ENCODE assay signal across 2 cellular contexts in the genomic region with DNA sequence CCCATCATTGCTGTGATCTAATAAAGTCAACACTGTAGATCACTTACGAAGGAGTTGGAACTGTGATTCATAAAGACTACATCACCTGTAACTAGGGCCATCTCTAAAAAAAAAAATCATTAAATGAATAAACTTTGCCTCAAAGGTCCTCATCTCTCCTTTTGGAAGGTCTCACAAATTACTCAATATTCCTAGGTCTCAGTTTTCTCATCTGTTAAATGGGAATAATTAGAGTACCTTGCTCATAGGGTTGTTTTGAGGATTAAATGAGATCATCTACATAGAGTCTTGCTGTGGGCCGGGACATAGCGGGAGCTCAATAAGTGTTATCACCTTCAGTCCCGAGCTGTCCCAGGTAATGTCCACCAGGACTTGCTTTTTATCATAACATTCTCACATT.
A peak's percentile ranks its signal among the peaks of the same experiment; 100 is the strongest.
TF ChIP-seq lines count a peak whose summit lies in the region.

No MANE protein-coding gene starts in this region.

TF ChIP-seq in HepG2, 621 proteins besides CTCF, POLR2A, EP300 and RAD21 (continued from another document):
- TF ChIP-seq, protein P1, sequence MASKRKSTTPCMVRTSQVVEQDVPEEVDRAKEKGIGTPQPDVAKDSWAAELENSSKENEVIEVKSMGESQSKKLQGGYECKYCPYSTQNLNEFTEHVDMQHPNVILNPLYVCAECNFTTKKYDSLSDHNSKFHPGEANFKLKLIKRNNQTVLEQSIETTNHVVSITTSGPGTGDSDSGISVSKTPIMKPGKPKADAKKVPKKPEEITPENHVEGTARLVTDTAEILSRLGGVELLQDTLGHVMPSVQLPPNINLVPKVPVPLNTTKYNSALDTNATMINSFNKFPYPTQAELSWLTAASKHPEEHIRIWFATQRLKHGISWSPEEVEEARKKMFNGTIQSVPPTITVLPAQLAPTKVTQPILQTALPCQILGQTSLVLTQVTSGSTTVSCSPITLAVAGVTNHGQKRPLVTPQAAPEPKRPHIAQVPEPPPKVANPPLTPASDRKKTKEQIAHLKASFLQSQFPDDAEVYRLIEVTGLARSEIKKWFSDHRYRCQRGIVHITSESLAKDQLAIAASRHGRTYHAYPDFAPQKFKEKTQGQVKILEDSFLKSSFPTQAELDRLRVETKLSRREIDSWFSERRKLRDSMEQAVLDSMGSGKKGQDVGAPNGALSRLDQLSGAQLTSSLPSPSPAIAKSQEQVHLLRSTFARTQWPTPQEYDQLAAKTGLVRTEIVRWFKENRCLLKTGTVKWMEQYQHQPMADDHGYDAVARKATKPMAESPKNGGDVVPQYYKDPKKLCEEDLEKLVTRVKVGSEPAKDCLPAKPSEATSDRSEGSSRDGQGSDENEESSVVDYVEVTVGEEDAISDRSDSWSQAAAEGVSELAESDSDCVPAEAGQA (IDR thresholded peaks at IDR 0.05; ENCODE audit: low read depth): no peak
- TF ChIP-seq, protein P1 (CRISPR knock-in tag; IDR thresholded peaks at IDR 0.05; ENCODE audit: borderline replicate concordance): no peak
- TF ChIP-seq TEAD2 (CRISPR knock-in tag; IDR thresholded peaks at IDR 0.05) (no peak), ZNF629 (CRISPR knock-in tag; conservative IDR thresholded peaks at IDR 0.05) (peak; percentile 49), ZNF335 (CRISPR knock-in tag; IDR thresholded peaks at IDR 0.05) (no peak), RBFOX2 (IDR thresholded peaks at IDR 0.05; ENCODE audit: low read depth, low read length) (no peak), RFX5 (IDR thresholded peaks at IDR 0.05; ENCODE audit: low read depth, low read length) (peak; percentile 68), ZFP36 (IDR thresholded peaks at IDR 0.05; ENCODE audit: borderline replicate concordance, low read depth, low read length, partially characterized antibody) (no peak), RFXAP (CRISPR knock-in tag; IDR thresholded peaks at IDR 0.05; ENCODE audit: borderline replicate concordance) (no peak), ZNF432 (CRISPR knock-in tag; IDR thresholded peaks at IDR 0.05; ENCODE audit: borderline replicate concordance) (no peak), AKAP8 (CRISPR knock-in tag; IDR thresholded peaks at IDR 0.05) (no peak), NFE2L2 (IDR thresholded peaks at IDR 0.05; ENCODE audit: low read length) (no peak), ZNF326 (CRISPR knock-in tag; IDR thresholded peaks at IDR 0.05; ENCODE audit: borderline replicate concordance) (no peak)
- TF ChIP-seq, protein P2, sequence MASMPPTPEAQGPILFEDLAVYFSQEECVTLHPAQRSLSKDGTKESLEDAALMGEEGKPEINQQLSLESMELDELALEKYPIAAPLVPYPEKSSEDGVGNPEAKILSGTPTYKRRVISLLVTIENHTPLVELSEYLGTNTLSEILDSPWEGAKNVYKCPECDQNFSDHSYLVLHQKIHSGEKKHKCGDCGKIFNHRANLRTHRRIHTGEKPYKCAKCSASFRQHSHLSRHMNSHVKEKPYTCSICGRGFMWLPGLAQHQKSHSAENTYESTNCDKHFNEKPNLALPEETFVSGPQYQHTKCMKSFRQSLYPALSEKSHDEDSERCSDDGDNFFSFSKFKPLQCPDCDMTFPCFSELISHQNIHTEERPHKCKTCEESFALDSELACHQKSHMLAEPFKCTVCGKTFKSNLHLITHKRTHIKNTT (CRISPR knock-in tag; IDR thresholded peaks at IDR 0.05): no peak
- TF ChIP-seq, protein P3, sequence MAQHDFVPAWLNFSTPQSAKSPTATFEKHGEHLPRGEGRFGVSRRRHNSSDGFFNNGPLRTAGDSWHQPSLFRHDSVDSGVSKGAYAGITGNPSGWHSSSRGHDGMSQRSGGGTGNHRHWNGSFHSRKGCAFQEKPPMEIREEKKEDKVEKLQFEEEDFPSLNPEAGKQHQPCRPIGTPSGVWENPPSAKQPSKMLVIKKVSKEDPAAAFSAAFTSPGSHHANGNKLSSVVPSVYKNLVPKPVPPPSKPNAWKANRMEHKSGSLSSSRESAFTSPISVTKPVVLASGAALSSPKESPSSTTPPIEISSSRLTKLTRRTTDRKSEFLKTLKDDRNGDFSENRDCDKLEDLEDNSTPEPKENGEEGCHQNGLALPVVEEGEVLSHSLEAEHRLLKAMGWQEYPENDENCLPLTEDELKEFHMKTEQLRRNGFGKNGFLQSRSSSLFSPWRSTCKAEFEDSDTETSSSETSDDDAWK (CRISPR knock-in tag; IDR thresholded peaks at IDR 0.05): no peak
- TF ChIP-seq, protein P4, sequence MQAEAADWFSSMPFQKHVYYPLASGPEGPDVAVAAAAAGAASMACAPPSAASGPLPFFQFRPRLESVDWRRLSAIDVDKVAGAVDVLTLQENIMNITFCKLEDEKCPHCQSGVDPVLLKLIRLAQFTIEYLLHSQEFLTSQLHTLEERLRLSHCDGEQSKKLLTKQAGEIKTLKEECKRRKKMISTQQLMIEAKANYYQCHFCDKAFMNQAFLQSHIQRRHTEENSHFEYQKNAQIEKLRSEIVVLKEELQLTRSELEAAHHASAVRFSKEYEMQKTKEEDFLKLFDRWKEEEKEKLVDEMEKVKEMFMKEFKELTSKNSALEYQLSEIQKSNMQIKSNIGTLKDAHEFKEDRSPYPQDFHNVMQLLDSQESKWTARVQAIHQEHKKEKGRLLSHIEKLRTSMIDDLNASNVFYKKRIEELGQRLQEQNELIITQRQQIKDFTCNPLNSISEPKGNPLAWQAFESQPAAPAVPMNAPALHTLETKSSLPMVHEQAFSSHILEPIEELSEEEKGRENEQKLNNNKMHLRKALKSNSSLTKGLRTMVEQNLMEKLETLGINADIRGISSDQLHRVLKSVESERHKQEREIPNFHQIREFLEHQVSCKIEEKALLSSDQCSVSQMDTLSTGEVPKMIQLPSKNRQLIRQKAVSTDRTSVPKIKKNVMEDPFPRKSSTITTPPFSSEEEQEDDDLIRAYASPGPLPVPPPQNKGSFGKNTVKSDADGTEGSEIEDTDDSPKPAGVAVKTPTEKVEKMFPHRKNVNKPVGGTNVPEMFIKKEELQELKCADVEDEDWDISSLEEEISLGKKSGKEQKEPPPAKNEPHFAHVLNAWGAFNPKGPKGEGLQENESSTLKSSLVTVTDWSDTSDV (CRISPR knock-in tag; IDR thresholded peaks at IDR 0.05): no peak
TF ChIP-seq in HepG2: peak in this region for 2.

TF ChIP-seq in SK-N-SH, 30 proteins besides CTCF, POLR2A, EP300 and RAD21 (continued from another document):
- TF ChIP-seq, protein P5, sequence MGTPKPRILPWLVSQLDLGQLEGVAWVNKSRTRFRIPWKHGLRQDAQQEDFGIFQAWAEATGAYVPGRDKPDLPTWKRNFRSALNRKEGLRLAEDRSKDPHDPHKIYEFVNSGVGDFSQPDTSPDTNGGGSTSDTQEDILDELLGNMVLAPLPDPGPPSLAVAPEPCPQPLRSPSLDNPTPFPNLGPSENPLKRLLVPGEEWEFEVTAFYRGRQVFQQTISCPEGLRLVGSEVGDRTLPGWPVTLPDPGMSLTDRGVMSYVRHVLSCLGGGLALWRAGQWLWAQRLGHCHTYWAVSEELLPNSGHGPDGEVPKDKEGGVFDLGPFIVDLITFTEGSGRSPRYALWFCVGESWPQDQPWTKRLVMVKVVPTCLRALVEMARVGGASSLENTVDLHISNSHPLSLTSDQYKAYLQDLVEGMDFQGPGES (IDR thresholded peaks at IDR 0.05; ENCODE audit: low read depth, low read length): no peak
- no peak for TF ChIP-seq RCOR1 (IDR thresholded peaks at IDR 0.05; ENCODE audit: low read length)
- TF ChIP-seq TEAD4 (IDR thresholded peaks at IDR 0.05; ENCODE audit: borderline replicate concordance, insufficient read depth): no peak
- no peak for TF ChIP-seq YY1 (IDR thresholded peaks at IDR 0.05; ENCODE audit: low read depth)
- TF ChIP-seq, protein P6, sequence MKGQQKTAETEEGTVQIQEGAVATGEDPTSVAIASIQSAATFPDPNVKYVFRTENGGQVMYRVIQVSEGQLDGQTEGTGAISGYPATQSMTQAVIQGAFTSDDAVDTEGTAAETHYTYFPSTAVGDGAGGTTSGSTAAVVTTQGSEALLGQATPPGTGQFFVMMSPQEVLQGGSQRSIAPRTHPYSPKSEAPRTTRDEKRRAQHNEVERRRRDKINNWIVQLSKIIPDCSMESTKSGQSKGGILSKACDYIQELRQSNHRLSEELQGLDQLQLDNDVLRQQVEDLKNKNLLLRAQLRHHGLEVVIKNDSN (IDR thresholded peaks at IDR 0.05; ENCODE audit: borderline replicate concordance, low read depth): no peak
- TF ChIP-seq GATA2 (CRISPR knock-in tag; IDR thresholded peaks at IDR 0.05): no peak
- no peak for TF ChIP-seq NRF1 (IDR thresholded peaks at IDR 0.05; ENCODE audit: low read depth, low read length)
- TF ChIP-seq JUND (IDR thresholded peaks at IDR 0.05): no peak
- TF ChIP-seq GABPA (IDR thresholded peaks at IDR 0.05; ENCODE audit: low read depth): no peak
- no peak for TF ChIP-seq NFIC (IDR thresholded peaks at IDR 0.05; ENCODE audit: borderline replicate concordance)
- TF ChIP-seq EZH2phosphoT487 (IDR thresholded peaks at IDR 0.05; ENCODE audit: borderline replicate concordance, low read depth): no peak
- TF ChIP-seq ELF1 (IDR thresholded peaks at IDR 0.05): no peak
